Comparison of ENCODE assay signal across 2 cellular contexts in the genomic region with DNA sequence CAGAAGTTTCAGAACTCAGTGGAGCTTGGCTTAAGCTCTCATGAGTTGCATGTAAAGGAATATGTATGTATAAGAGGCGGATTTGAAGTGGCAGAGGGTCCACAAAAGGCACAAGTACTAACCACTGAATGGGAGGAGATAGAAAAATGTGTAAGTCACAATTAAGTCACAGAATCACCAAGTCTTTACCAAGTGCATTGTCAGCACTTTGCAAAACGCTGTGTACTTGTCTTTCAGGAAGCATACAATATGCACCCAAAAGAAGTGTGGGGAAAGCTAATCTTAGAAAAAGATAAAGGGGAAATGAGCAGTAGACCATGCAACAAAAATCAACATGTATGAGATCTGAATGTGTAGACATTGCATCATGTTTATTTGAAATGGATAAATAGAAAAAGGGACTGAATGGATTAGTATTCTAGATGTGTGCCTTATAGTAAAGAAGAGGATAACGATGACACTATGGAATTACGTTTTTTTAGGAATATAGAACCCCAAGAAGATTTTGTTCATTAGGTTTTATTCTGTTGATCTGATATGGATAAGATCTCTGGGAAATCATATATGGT.
A peak's percentile ranks its signal among the peaks of the same experiment; 100 is the strongest.
TF ChIP-seq lines count a peak whose summit lies in the region.

No MANE protein-coding gene starts in this region.

TF ChIP-seq in IMR-90, 13 proteins besides CTCF, POLR2A, EP300 and RAD21:
- TF ChIP-seq, protein P1, sequence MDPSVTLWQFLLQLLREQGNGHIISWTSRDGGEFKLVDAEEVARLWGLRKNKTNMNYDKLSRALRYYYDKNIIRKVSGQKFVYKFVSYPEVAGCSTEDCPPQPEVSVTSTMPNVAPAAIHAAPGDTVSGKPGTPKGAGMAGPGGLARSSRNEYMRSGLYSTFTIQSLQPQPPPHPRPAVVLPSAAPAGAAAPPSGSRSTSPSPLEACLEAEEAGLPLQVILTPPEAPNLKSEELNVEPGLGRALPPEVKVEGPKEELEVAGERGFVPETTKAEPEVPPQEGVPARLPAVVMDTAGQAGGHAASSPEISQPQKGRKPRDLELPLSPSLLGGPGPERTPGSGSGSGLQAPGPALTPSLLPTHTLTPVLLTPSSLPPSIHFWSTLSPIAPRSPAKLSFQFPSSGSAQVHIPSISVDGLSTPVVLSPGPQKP (IDR thresholded peaks at IDR 0.05; ENCODE audit: borderline replicate concordance, low read depth, low read length), result no peak
- no peak for TF ChIP-seq SMC3 (IDR thresholded peaks at IDR 0.05; ENCODE audit: low read depth, low read length)
- no peak for TF ChIP-seq RCOR1 (IDR thresholded peaks at IDR 0.05; ENCODE audit: insufficient replicate concordance, low read length)
- TF ChIP-seq BHLHE40 (IDR thresholded peaks at IDR 0.05; ENCODE audit: low read depth, low read length), result no peak
- TF ChIP-seq NFE2L2 (IDR thresholded peaks at IDR 0.05; ENCODE audit: low read depth, low read length), result no peak
- TF ChIP-seq, protein P2, sequence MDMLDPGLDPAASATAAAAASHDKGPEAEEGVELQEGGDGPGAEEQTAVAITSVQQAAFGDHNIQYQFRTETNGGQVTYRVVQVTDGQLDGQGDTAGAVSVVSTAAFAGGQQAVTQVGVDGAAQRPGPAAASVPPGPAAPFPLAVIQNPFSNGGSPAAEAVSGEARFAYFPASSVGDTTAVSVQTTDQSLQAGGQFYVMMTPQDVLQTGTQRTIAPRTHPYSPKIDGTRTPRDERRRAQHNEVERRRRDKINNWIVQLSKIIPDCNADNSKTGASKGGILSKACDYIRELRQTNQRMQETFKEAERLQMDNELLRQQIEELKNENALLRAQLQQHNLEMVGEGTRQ (IDR thresholded peaks at IDR 0.05; ENCODE audit: low read depth, low read length), result no peak
- TF ChIP-seq CHD1 (IDR thresholded peaks at IDR 0.05; ENCODE audit: low read depth, low read length), result no peak
- peak; percentile 69 for TF ChIP-seq CEBPB (IDR thresholded peaks at IDR 0.05; ENCODE audit: low read depth, low read length)
- TF ChIP-seq MXI1 (IDR thresholded peaks at IDR 0.05; ENCODE audit: borderline replicate concordance, low read depth, low read length), result no peak
- no peak for TF ChIP-seq FOS (IDR thresholded peaks at IDR 0.05; ENCODE audit: low read depth, low read length)
- peak; percentile 96 for TF ChIP-seq MAFK (IDR thresholded peaks at IDR 0.05; ENCODE audit: low read depth, low read length)
- no peak for TF ChIP-seq MAZ (IDR thresholded peaks at IDR 0.05; ENCODE audit: borderline replicate concordance, low read depth, low read length)
- no peak for TF ChIP-seq RFX5 (IDR thresholded peaks at IDR 0.05; ENCODE audit: low read depth, low read length)

TF ChIP-seq in GM23338, 12 proteins besides CTCF, POLR2A, EP300 and RAD21:
- TF ChIP-seq STAT1 (IDR thresholded peaks at IDR 0.05; ENCODE audit: unreplicated experiment) (no peak), EZH2phosphoT487 (IDR thresholded peaks at IDR 0.05; ENCODE audit: unreplicated experiment) (no peak), ZNF331 (CRISPR knock-in tag; IDR thresholded peaks at IDR 0.05; ENCODE audit: low read depth) (no peak), EZH2 (IDR thresholded peaks at IDR 0.05; ENCODE audit: low read depth, unreplicated experiment) (no peak), ZNF114 (CRISPR knock-in tag; IDR thresholded peaks at IDR 0.05) (no peak), POLR2AphosphoS5 (IDR thresholded peaks at IDR 0.05; ENCODE audit: low read depth) (no peak), NANOG (IDR thresholded peaks at IDR 0.05; ENCODE audit: borderline replicate concordance) (no peak)
- TF ChIP-seq, protein P3, sequence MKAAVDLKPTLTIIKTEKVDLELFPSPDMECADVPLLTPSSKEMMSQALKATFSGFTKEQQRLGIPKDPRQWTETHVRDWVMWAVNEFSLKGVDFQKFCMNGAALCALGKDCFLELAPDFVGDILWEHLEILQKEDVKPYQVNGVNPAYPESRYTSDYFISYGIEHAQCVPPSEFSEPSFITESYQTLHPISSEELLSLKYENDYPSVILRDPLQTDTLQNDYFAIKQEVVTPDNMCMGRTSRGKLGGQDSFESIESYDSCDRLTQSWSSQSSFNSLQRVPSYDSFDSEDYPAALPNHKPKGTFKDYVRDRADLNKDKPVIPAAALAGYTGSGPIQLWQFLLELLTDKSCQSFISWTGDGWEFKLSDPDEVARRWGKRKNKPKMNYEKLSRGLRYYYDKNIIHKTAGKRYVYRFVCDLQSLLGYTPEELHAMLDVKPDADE (IDR thresholded peaks at IDR 0.05), result no peak
- TF ChIP-seq, protein P4, sequence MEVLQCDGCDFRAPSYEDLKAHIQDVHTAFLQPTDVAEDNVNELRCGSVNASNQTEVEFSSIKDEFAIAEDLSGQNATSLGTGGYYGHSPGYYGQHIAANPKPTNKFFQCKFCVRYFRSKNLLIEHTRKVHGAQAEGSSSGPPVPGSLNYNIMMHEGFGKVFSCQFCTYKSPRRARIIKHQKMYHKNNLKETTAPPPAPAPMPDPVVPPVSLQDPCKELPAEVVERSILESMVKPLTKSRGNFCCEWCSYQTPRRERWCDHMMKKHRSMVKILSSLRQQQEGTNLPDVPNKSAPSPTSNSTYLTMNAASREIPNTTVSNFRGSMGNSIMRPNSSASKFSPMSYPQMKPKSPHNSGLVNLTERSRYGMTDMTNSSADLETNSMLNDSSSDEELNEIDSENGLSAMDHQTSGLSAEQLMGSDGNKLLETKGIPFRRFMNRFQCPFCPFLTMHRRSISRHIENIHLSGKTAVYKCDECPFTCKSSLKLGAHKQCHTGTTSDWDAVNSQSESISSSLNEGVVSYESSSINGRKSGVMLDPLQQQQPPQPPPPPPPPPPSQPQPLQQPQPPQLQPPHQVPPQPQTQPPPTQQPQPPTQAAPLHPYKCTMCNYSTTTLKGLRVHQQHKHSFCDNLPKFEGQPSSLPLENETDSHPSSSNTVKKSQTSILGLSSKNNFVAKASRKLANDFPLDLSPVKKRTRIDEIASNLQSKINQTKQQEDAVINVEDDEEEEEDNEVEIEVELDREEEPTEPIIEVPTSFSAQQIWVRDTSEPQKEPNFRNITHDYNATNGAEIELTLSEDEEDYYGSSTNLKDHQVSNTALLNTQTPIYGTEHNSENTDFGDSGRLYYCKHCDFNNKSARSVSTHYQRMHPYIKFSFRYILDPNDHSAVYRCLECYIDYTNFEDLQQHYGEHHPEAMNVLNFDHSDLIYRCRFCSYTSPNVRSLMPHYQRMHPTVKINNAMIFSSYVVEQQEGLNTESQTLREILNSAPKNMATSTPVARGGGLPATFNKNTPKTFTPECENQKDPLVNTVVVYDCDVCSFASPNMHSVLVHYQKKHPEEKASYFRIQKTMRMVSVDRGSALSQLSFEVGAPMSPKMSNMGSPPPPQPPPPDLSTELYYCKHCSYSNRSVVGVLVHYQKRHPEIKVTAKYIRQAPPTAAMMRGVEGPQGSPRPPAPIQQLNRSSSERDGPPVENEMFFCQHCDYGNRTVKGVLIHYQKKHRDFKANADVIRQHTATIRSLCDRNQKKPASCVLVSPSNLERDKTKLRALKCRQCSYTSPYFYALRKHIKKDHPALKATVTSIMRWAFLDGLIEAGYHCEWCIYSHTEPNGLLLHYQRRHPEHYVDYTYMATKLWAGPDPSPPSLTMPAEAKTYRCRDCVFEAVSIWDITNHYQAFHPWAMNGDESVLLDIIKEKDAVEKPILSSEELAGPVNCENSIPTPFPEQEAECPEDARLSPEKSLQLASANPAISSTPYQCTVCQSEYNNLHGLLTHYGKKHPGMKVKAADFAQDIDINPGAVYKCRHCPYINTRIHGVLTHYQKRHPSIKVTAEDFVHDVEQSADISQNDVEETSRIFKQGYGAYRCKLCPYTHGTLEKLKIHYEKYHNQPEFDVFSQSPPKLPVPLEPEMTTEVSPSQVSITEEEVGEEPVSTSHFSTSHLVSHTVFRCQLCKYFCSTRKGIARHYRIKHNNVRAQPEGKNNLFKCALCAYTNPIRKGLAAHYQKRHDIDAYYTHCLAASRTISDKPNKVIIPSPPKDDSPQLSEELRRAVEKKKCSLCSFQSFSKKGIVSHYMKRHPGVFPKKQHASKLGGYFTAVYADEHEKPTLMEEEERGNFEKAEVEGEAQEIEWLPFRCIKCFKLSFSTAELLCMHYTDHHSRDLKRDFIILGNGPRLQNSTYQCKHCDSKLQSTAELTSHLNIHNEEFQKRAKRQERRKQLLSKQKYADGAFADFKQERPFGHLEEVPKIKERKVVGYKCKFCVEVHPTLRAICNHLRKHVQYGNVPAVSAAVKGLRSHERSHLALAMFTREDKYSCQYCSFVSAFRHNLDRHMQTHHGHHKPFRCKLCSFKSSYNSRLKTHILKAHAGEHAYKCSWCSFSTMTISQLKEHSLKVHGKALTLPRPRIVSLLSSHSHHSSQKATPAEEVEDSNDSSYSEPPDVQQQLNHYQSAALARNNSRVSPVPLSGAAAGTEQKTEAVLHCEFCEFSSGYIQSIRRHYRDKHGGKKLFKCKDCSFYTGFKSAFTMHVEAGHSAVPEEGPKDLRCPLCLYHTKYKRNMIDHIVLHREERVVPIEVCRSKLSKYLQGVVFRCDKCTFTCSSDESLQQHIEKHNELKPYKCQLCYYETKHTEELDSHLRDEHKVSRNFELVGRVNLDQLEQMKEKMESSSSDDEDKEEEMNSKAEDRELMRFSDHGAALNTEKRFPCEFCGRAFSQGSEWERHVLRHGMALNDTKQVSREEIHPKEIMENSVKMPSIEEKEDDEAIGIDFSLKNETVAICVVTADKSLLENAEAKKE (CRISPR knock-in tag; IDR thresholded peaks at IDR 0.05), result no peak
- TF ChIP-seq, protein P5, sequence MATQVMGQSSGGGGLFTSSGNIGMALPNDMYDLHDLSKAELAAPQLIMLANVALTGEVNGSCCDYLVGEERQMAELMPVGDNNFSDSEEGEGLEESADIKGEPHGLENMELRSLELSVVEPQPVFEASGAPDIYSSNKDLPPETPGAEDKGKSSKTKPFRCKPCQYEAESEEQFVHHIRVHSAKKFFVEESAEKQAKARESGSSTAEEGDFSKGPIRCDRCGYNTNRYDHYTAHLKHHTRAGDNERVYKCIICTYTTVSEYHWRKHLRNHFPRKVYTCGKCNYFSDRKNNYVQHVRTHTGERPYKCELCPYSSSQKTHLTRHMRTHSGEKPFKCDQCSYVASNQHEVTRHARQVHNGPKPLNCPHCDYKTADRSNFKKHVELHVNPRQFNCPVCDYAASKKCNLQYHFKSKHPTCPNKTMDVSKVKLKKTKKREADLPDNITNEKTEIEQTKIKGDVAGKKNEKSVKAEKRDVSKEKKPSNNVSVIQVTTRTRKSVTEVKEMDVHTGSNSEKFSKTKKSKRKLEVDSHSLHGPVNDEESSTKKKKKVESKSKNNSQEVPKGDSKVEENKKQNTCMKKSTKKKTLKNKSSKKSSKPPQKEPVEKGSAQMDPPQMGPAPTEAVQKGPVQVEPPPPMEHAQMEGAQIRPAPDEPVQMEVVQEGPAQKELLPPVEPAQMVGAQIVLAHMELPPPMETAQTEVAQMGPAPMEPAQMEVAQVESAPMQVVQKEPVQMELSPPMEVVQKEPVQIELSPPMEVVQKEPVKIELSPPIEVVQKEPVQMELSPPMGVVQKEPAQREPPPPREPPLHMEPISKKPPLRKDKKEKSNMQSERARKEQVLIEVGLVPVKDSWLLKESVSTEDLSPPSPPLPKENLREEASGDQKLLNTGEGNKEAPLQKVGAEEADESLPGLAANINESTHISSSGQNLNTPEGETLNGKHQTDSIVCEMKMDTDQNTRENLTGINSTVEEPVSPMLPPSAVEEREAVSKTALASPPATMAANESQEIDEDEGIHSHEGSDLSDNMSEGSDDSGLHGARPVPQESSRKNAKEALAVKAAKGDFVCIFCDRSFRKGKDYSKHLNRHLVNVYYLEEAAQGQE (IDR thresholded peaks at IDR 0.05; ENCODE audit: unreplicated experiment), result no peak
